In the genomic region with DNA sequence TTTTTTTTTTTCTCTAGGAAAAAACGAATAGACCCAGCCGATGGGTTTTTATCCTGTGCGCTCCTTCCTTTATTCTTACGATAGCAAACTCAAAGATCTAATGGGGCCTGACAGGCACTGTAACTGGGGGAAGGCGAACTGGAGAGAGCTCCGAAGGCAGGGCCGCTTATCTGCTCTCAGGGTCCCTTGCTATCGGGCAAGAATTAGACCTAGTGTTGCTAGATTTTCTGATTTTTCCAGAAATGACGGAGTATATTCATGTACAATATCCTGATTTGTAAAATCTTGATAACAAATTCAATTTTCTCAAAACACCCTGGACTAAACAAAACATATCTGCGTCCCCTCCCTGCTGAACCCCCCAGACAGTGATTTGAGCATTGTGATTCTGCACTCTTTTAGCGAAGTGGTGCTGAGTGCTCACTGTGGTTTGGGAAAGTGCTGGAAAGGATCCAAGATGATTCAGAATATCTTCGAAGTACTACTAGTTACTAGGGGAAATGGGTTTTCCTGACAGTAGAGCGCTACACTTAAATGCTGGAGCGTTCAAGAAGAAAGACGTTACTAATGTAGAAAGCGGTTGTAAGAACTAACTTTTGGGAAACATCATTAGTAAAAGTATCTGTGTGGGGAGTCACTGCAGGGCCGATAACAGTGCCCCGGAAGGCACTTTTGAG, we compare ENCODE assay signal across 8 cellular contexts. TPM values are rescaled to one million over a fixed set of nuclear protein-coding genes. Genes with fewer than 3 reads are reported as not detected.
DNase-seq lines count a peak whose midpoint lies in the region; ATAC-seq and TF ChIP-seq lines count a peak whose summit lies in the region.

No MANE protein-coding gene starts in this region.

- peak; percentile 56 for DNase-seq in NCI-H226
- no peak for DNase-seq in endodermal cell
- no peak for DNase-seq in mesothelial cell of epicardium (ENCODE audit: low spot score in 2 of 2, unreplicated experiment in 2 of 2)
- no peak for DNase-seq in pons (ENCODE audit: low spot score)
- DNase-seq in NCI-H774 (lab: John Stamatoyannopoulos, UW) = no peak
- DNase-seq in cerebellar cortex (ENCODE audit: low spot score) = no peak

- no peak for TF ChIP-seq CTCF in endodermal cell (conservative IDR thresholded peaks at IDR 0.05)
- no peak for TF ChIP-seq CTCF in mesothelial cell of epicardium (IDR thresholded peaks at IDR 0.05; ENCODE audit: unreplicated experiment)

- H3K9me3 Mint-ChIP-seq in endodermal cell = no peaks in the 10 kb centered on the region
- no peaks in the 10 kb centered on the region for H3K9me3 Mint-ChIP-seq in mesothelial cell of epicardium

- H3K4me1 Mint-ChIP-seq in endodermal cell (peaks cover 18% of the 10 kb centered on the region), mesothelial cell of epicardium (peaks cover 28% of the 10 kb centered on the region)

- H3K9ac ChIP-seq in ES-I3 (ENCODE audit: low read depth, low read length) = peak overlapping the region; percentile 87
- H3K9ac ChIP-seq in endodermal cell (ENCODE audit: extremely low read depth, low read length, poor library complexity, severe bottlenecking) = no peak overlapping the region

- peaks cover 71% of the 10 kb centered on the region for H3K27me3 ChIP-seq in endodermal cell (ENCODE audit: control insufficient read depth, insufficient read depth, low read length, poor library complexity, severe bottlenecking)

- H3K4me1 ChIP-seq in ES-I3 (ENCODE audit: insufficient read depth, low read length) (peaks cover 22% of the 10 kb centered on the region), endodermal cell (ENCODE audit: control insufficient read depth, insufficient read depth, low read length) (peaks cover 4% of the 10 kb centered on the region)

- no peak overlapping the region for H3K27ac ChIP-seq in endodermal cell (ENCODE audit: low read depth, low read length)

- H3K27ac Mint-ChIP-seq in endodermal cell = no peak overlapping the region
- peak overlapping the region; percentile 93 for H3K27ac Mint-ChIP-seq in mesothelial cell of epicardium

- peak overlapping the region; percentile 65 for H3K4me3 Mint-ChIP-seq in endodermal cell
- H3K4me3 Mint-ChIP-seq in mesothelial cell of epicardium = peak overlapping the region; percentile 93

- H3K36me3 ChIP-seq in ES-I3 (ENCODE audit: insufficient read depth, low read length) = no peaks in the 10 kb centered on the region
- H3K36me3 ChIP-seq in endodermal cell (ENCODE audit: control insufficient read depth, insufficient read depth, low read length) = no peaks in the 10 kb centered on the region

- ATAC-seq in GM21447 (IDR thresholded peaks at IDR 0.05; ENCODE audit: unreplicated experiment) = no peak

- H3K27me3 Mint-ChIP-seq in endodermal cell (ENCODE audit: insufficient read depth) (peaks cover 62% of the 10 kb centered on the region), mesothelial cell of epicardium (ENCODE audit: low read depth) (peaks cover 31% of the 10 kb centered on the region)

- peak overlapping the region; percentile 78 for H3K4me3 ChIP-seq in endodermal cell (ENCODE audit: low read length)

- H3K9me3 ChIP-seq in ES-I3 (ENCODE audit: control insufficient read depth, insufficient read depth, low read length) (no peaks in the 10 kb centered on the region), endodermal cell (ENCODE audit: control insufficient read depth, low read length) (no peaks in the 10 kb centered on the region)

- WGBS in endodermal cell (ENCODE audit: insufficient coverage in 1 of 2, insufficient read length in 1 of 2), 2 experiments = 46 to 80% methylated on average over 8 to 18 of the region's 18 CpGs

- no peaks in the 10 kb centered on the region for H3K36me3 Mint-ChIP-seq in endodermal cell (ENCODE audit: low read depth)
- H3K36me3 Mint-ChIP-seq in mesothelial cell of epicardium = no peaks in the 10 kb centered on the region

RNA-seq across cellular contexts. Expression of a gene that starts 0.7 kb away (rescaled TPM):
- total RNA-seq in endodermal cell = 1 to 10 TPM in 1 of 2 donors, under 1 TPM in 1; 0.64 to 1.5 TPM
- 5.1 TPM for polyA plus RNA-seq in endodermal cell (2013, experiment 1 of 2)
- polyA plus RNA-seq in endodermal cell (2013, experiment 2 of 2) = 6.2 TPM
- 14.5 to 19.2 TPM (median 16.6 TPM) in 3 replicates for total RNA-seq in mesothelial cell of epicardium
